1 cellular context compared by ENCODE assay signal in the genomic region with DNA sequence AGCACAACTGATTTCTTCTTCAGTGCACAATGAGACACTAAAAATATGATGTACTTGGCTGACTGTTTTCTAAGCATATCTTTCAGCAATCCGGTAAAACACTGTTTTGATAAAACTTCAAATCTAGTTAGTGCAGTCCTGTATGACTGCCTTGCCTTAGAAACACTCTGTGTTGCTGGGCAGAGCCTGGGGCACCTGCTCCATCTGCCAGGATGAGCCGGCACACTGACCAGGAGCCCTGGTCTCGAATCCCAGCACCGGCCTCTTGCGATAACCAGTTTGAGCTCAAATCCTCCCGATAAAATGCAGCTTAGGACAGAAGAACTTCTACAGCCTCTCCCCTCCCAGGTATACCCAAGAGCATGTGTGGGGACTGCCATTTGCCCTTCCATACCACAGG.
TF ChIP-seq lines count a peak whose summit lies in the region.

No MANE protein-coding gene starts in this region.

TF ChIP-seq in IMR-90, 13 proteins besides CTCF, POLR2A, EP300 and RAD21 (continued from another document):
- TF ChIP-seq, protein P1, sequence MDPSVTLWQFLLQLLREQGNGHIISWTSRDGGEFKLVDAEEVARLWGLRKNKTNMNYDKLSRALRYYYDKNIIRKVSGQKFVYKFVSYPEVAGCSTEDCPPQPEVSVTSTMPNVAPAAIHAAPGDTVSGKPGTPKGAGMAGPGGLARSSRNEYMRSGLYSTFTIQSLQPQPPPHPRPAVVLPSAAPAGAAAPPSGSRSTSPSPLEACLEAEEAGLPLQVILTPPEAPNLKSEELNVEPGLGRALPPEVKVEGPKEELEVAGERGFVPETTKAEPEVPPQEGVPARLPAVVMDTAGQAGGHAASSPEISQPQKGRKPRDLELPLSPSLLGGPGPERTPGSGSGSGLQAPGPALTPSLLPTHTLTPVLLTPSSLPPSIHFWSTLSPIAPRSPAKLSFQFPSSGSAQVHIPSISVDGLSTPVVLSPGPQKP (IDR thresholded peaks at IDR 0.05; ENCODE audit: borderline replicate concordance, low read depth, low read length), result no peak
- TF ChIP-seq MAFK (IDR thresholded peaks at IDR 0.05; ENCODE audit: low read depth, low read length) (no peak), CEBPB (IDR thresholded peaks at IDR 0.05; ENCODE audit: low read depth, low read length) (no peak), MAZ (IDR thresholded peaks at IDR 0.05; ENCODE audit: borderline replicate concordance, low read depth, low read length) (no peak), BHLHE40 (IDR thresholded peaks at IDR 0.05; ENCODE audit: low read depth, low read length) (no peak), MXI1 (IDR thresholded peaks at IDR 0.05; ENCODE audit: borderline replicate concordance, low read depth, low read length) (no peak)
